8 cellular contexts compared by ENCODE assay signal in genomic region chr5:181052928-181053759, GRCh38. TPM values are rescaled to one million over a fixed set of nuclear protein-coding genes. Genes with fewer than 3 reads are reported as not detected.
DNase-seq lines count a peak whose midpoint lies in the region; ATAC-seq, FAIRE-seq and TF ChIP-seq lines count a peak whose summit lies in the region.

No MANE protein-coding gene starts in this region.

- peak overlapping the region; percentile 34 for H3K4me2 ChIP-seq in IMR-90 (ENCODE audit: low read depth, low read length)
- H3K4me2 ChIP-seq in HepG2 (ENCODE audit: low read depth, low read length), result peak overlapping the region; percentile 68

- peaks cover 0 to 2% (median 0%) of the 10 kb centered on the region in 8 donors for H3K9me3 Mint-ChIP-seq in CD4-positive, alpha-beta memory T cell

- intact Hi-C loops in CD4-positive, alpha-beta memory T cell (cut with micrococcal nuclease), result no loop called here
- intact Hi-C loops in IMR-90 (cut with micrococcal nuclease), result no loop called here
- intact Hi-C loops in HepG2 (cut with micrococcal nuclease; ENCODE audit: unreplicated experiment), result no loop called here
- intact Hi-C loops in tibial artery (cut with DNase I; ENCODE audit: low total_unique reads), result no loop called here

- no peak overlapping the region for H3K14ac ChIP-seq in IMR-90 (replicated peaks; ENCODE audit: low read depth, low read length)

- peak overlapping the region in 1 of 7 donors; percentile 18 for H3K27ac Mint-ChIP-seq in CD4-positive, alpha-beta memory T cell

- H3K36me3 ChIP-seq in CD4-positive, alpha-beta memory T cell (ENCODE audit: insufficient read depth, low read length), result no peaks in the 10 kb centered on the region
- H3K36me3 ChIP-seq in IMR-90 (ENCODE audit: control insufficient read depth, insufficient read depth, low read length) (no peaks in the 10 kb centered on the region), brain microvascular endothelial cell (replicated peaks) (no peaks in the 10 kb centered on the region), HepG2 (replicated peaks in 1 of 2; ENCODE audit: control insufficient read depth in 1 of 2, insufficient read depth in 2 of 2, low read length in 2 of 2) (no peaks in the 10 kb centered on the region), tibial artery (no peaks in the 10 kb centered on the region)

- peaks cover 64 to 72% of the 10 kb centered on the region in 2 donors for H3K27me3 Mint-ChIP-seq in CD4-positive, alpha-beta memory T cell

- no peak overlapping the region for H3K4ac ChIP-seq in IMR-90 (ENCODE audit: low read depth, low read length)

- peak in 3 of 5 donors; percentile 10 to 25 (median 14) for DNase-seq in CD4-positive, alpha-beta memory T cell
- DNase-seq in IMR-90 (no peak), brain microvascular endothelial cell (no peak), HepG2 (ENCODE audit: low spot score) (no peak), tibial artery (no peak), GM19238 (ENCODE audit: insufficient read length, low spot score) (no peak)

- no peaks in the 10 kb centered on the region for H3K36me3 Mint-ChIP-seq in CD4-positive, alpha-beta memory T cell

- H2AFZ ChIP-seq in IMR-90 (replicated peaks; ENCODE audit: low read length, poor library complexity) (peak overlapping the region; percentile 76), HepG2 (ENCODE audit: low read length) (no peak overlapping the region)

- FAIRE-seq in HepG2 (lab: Jason Lieb, UNC), result no peak

- H4K91ac ChIP-seq in IMR-90 (ENCODE audit: insufficient read depth, low read depth, low read length), result no peak overlapping the region

- no peak overlapping the region for H2BK120ac ChIP-seq in IMR-90 (ENCODE audit: low read depth, low read length)

- peak overlapping the region; percentile 75 to 84 (median 76) for H3K4me3 Mint-ChIP-seq in CD4-positive, alpha-beta memory T cell

- dilution Hi-C loops in IMR-90 (cut with HindIII; ENCODE audit: low sequenced_read_pairs, unreplicated experiment), result no loop called here

- BruUV-seq in IMR-90 (replicated peaks; lab: Mats Ljungman, UMichigan) (no TSS peak), HepG2 (replicated peaks; lab: Mats Ljungman, UMichigan) (no TSS peak)

- no peak overlapping the region for H2AK9ac ChIP-seq in IMR-90 (replicated peaks; ENCODE audit: low read depth, low read length, poor library complexity)

- H3K27ac ChIP-seq in CD4-positive, alpha-beta memory T cell (ENCODE audit: low read depth, low read length), result no peak overlapping the region
- H3K27ac ChIP-seq in IMR-90 (ENCODE audit: insufficient read depth, low read length) (no peak overlapping the region), brain microvascular endothelial cell (no peak overlapping the region), HepG2 (ENCODE audit: extremely low read length, insufficient read depth, low read length) (no peak overlapping the region), tibial artery (no peak overlapping the region)

- H3K18ac ChIP-seq in IMR-90 (ENCODE audit: low read depth, low read length), result no peak overlapping the region

- H3K79me2 ChIP-seq in HepG2 (ENCODE audit: insufficient read depth, low read length), result no peaks in the 10 kb centered on the region

- no peak overlapping the region for H2AK5ac ChIP-seq in IMR-90 (ENCODE audit: low read depth, low read length)

- H3K9me1 ChIP-seq in IMR-90 (ENCODE audit: insufficient read depth, low read length), result no peaks in the 10 kb centered on the region

- no peak overlapping the region for H2BK5ac ChIP-seq in IMR-90 (ENCODE audit: low read depth, low read length, poor library complexity, severe bottlenecking)

- H2BK20ac ChIP-seq in IMR-90 (ENCODE audit: low read depth, low read length), result no peak overlapping the region

- H4K5ac ChIP-seq in IMR-90 (ENCODE audit: low read depth, low read length), result no peak overlapping the region

- peak overlapping the region in 1 of 2 donors; percentile 37 for H3K4me3 ChIP-seq in CD4-positive, alpha-beta memory T cell (ENCODE audit: low read length in 2 of 2)
- H3K4me3 ChIP-seq in IMR-90 (ENCODE audit: insufficient read depth, low read depth, low read length) (peak overlapping the region; percentile 24), brain microvascular endothelial cell (ENCODE audit: low read depth, low read length) (peak overlapping the region; percentile 47), HepG2 (replicated peaks in 1 of 3; ENCODE audit: insufficient read depth in 1 of 3, low read depth in 2 of 3, low read length in 3 of 3) (peak overlapping the region; percentile 34 to 57 (median 49); a peak in 4 of 6 replicates), tibial artery (peak overlapping the region; percentile 33 to 57)

- in situ Hi-C loops in IMR-90 (cut with MboI; ENCODE audit: low sequenced_read_pairs), result no loop called here
- in situ Hi-C loops in brain microvascular endothelial cell (cut with HindIII; ENCODE audit: low pct_ligation_motif_present, low sequenced_read_pairs), result no loop called here
- in situ Hi-C loops in HepG2 (cut with HindIII; ENCODE audit: extremely low pct_ligation_motif_present, low pct_unique_long_range_greater_than_20kb), result no loop called here

- H3K23ac ChIP-seq in IMR-90 (ENCODE audit: low read depth, low read length), result no peak overlapping the region; the same call in 1 of the 2 replicates

- POLR2A ChIA-PET in CD4-positive, alpha-beta memory T cell (lab: Charles Lee; ENCODE audit: partially characterized antibody), result no interaction called here
- POLR2A ChIA-PET in IMR-90 (lab: Charles Lee; ENCODE audit: unreplicated experiment), result no interaction called here
- POLR2A ChIA-PET in HepG2 (lab: Yijun Ruan, JAX), result no interaction called here

- no peaks in the 10 kb centered on the region for H3K79me1 ChIP-seq in IMR-90 (ENCODE audit: low read depth in 1 of 2, low read length in 2 of 2)

- no peak overlapping the region for H2BK15ac ChIP-seq in IMR-90 (ENCODE audit: low read depth, low read length)

- H3K27me3 ChIP-seq in CD4-positive, alpha-beta memory T cell (ENCODE audit: insufficient read depth, low read length), result peaks cover 25% of the 10 kb centered on the region
- H3K27me3 ChIP-seq in IMR-90 (ENCODE audit: control insufficient read depth, insufficient read depth, low read length), result peaks cover 45% of the 10 kb centered on the region
- H3K27me3 ChIP-seq in brain microvascular endothelial cell (replicated peaks), result peaks cover 46% of the 10 kb centered on the region
- H3K27me3 ChIP-seq in HepG2 (ENCODE audit: control insufficient read depth in 1 of 2, insufficient read depth in 2 of 2, low read length in 2 of 2), result peaks cover 10 to 73% of the 10 kb centered on the region in 2 experiments
- H3K27me3 ChIP-seq in tibial artery, result peaks cover 0 to 77% of the 10 kb centered on the region in 2 donors

- no peak overlapping the region for H3K56ac ChIP-seq in IMR-90 (ENCODE audit: extremely low read depth, insufficient read depth, low read length)

- TF ChIP-seq EP300 in HepG2 (IDR thresholded peaks at IDR 0.05; ENCODE audit: low read depth in 2 of 2, low read length in 2 of 2) (no peak), HepG2 (CRISPR knock-in tag; IDR thresholded peaks at IDR 0.05; ENCODE audit: borderline replicate concordance) (no peak)

- peaks cover 9 to 22% (median 18%) of the 10 kb centered on the region in 4 donors for H3K4me1 Mint-ChIP-seq in CD4-positive, alpha-beta memory T cell

- ATAC-seq in IMR-90 (ENCODE audit: low read depth) (peak; percentile 44; the same call in 1 of the 2 replicates), HepG2 (no peak), GM21367 (IDR thresholded peaks at IDR 0.05; ENCODE audit: unreplicated experiment) (no peak), GM18858 (IDR thresholded peaks at IDR 0.05; ENCODE audit: unreplicated experiment) (no peak)

- H4K8ac ChIP-seq in IMR-90 (ENCODE audit: low read depth in 2 of 2, low read length in 2 of 2), result no peak overlapping the region

- CTCF ChIA-PET in CD4-positive, alpha-beta memory T cell (lab: Charles Lee; ENCODE audit: partially characterized antibody), result no interaction called here
- CTCF ChIA-PET in IMR-90 (lab: Yijun Ruan, JAX) (no interaction called here), HepG2 (lab: Yijun Ruan, JAX; ENCODE audit: low intra/inter-chr PET ratio, low total read pairs) (no interaction called here)

- no peak for TF ChIP-seq POLR2A in IMR-90 (IDR thresholded peaks at IDR 0.05; ENCODE audit: low read depth, low read length)
- TF ChIP-seq POLR2A in HepG2 (IDR thresholded peaks at IDR 0.05; ENCODE audit: insufficient read depth in 1 of 2, low read depth in 2 of 2, low read length in 2 of 2), result no peak

- H3K9ac ChIP-seq in IMR-90 (ENCODE audit: low read depth, low read length), result no peak overlapping the region
- no peak overlapping the region for H3K9ac ChIP-seq in HepG2 (ENCODE audit: insufficient read depth, low read depth, low read length)

- TF ChIP-seq CTCF in IMR-90 (conservative IDR thresholded peaks at IDR 0.05; ENCODE audit: low read depth, low read length), result no peak
- no peak for TF ChIP-seq CTCF in brain microvascular endothelial cell (IDR thresholded peaks at IDR 0.05; ENCODE audit: low read depth, low read length, missing control alignments)
- no peak for TF ChIP-seq CTCF in HepG2 (CRISPR knock-in tag; IDR thresholded peaks at IDR 0.05)
- TF ChIP-seq CTCF in tibial artery (IDR thresholded peaks at IDR 0.05), result no peak

- peaks cover 16% of the 10 kb centered on the region for H3K4me1 ChIP-seq in CD4-positive, alpha-beta memory T cell (ENCODE audit: insufficient read depth, low read length)
- H3K4me1 ChIP-seq in IMR-90 (ENCODE audit: control insufficient read depth, insufficient read depth, low read length) (no peaks in the 10 kb centered on the region), HepG2 (ENCODE audit: insufficient read depth, low read length) (no peaks in the 10 kb centered on the region), tibial artery (peaks cover 0 to 19% (median 17%) of the 10 kb centered on the region in 4 donors)

- H3K9me3 ChIP-seq in CD4-positive, alpha-beta memory T cell (ENCODE audit: control insufficient read depth in 1 of 2, low read length in 2 of 2), result no peaks in the 10 kb centered on the region
- H3K9me3 ChIP-seq in IMR-90 (ENCODE audit: control insufficient read depth, insufficient read depth, low read length), result no peaks in the 10 kb centered on the region
- H3K9me3 ChIP-seq in HepG2 (ENCODE audit: low read length), result no peaks in the 10 kb centered on the region
- no peaks in the 10 kb centered on the region for H3K9me3 ChIP-seq in tibial artery

- H4K20me1 ChIP-seq in IMR-90 (ENCODE audit: insufficient read depth, low read length) (no peaks in the 10 kb centered on the region), HepG2 (ENCODE audit: insufficient read depth, low read length) (no peaks in the 10 kb centered on the region)

- 4% methylated on average over 31 of the region's 111 CpGs; no CpG with 5 or more reads in 1 of the 2 experiments for WGBS in IMR-90 (ENCODE audit: extremely low coverage in 2 of 2, insufficient read length in 1 of 2), 2 experiments
- WGBS in HepG2 (ENCODE audit: low lambda C conversion rate), result 72% methylated on average over 28 of the region's 111 CpGs

- TF ChIP-seq RAD21 in IMR-90 (IDR thresholded peaks at IDR 0.05; ENCODE audit: low read length), result no peak
- no peak for TF ChIP-seq RAD21 in HepG2 (CRISPR knock-in tag; IDR thresholded peaks at IDR 0.05)

RNA-seq across cellular contexts. Expression of gene BTNL9, which starts 13.1 kb away (rescaled TPM):
- not detected for total RNA-seq in CD4-positive, alpha-beta memory T cell
- not detected for polyA plus RNA-seq in CD4-positive, alpha-beta memory T cell
- total RNA-seq in IMR-90 (2012; rRNA removed), result not detected in 2 replicates
- polyA plus RNA-seq in IMR-90 (2012; rRNA removed), result not detected in 2 replicates
- polyA plus RNA-seq in IMR-90 (2012; cell fraction: cytosol; rRNA removed), result not detected in 2 replicates
- polyA plus RNA-seq in IMR-90 (2012; cell fraction: nucleus; rRNA removed; ENCODE audit: low replicate concordance), result 0.02 and 0.09 TPM in 2 replicates
- total RNA-seq in HepG2 (2016; rRNA removed; fragmentation: Illumina TruSeq; extraction: Trizol), result 0.13 TPM in 1 of 2 replicates, not detected in the other
- total RNA-seq in HepG2 (2016; cell fraction: cytosol; rRNA removed; fragmentation: Illumina TruSeq; extraction: Trizol; ENCODE audit: low read depth), result 1.1 and 2.7 TPM in 2 replicates
- total RNA-seq in HepG2 (2016; cell fraction: insoluble cytoplasmic fraction; rRNA removed; fragmentation: Illumina TruSeq; extraction: Trizol), result 0.09 TPM in 1 of 2 replicates, not detected in the other
- total RNA-seq in HepG2 (2016; cell fraction: membrane; rRNA removed; fragmentation: Illumina TruSeq; extraction: Trizol), result not detected in 2 replicates
- not detected in 2 replicates for total RNA-seq in HepG2 (2016; cell fraction: nucleus; rRNA removed; fragmentation: Illumina TruSeq; extraction: Trizol)
- polyA plus RNA-seq in HepG2 (2011; rRNA removed), result not detected in 2 replicates
- polyA plus RNA-seq in HepG2 (2011; cell fraction: cytosol; rRNA removed), result not detected in 2 replicates
- not detected in 2 replicates for polyA plus RNA-seq in HepG2 (2011; cell fraction: nucleus; rRNA removed)
- not detected in 2 replicates for polyA plus RNA-seq in HepG2 (2012)
- polyA plus RNA-seq in HepG2 (2016; cell fraction: cytosol; fragmentation: Illumina TruSeq; extraction: Trizol; ENCODE audit: low read depth), result not detected in 2 replicates
- polyA plus RNA-seq in HepG2 (2016; cell fraction: insoluble cytoplasmic fraction; fragmentation: Illumina TruSeq; extraction: Trizol; ENCODE audit: low read depth), result not detected in 2 replicates
- not detected in 2 replicates for polyA plus RNA-seq in HepG2 (2016; cell fraction: membrane; fragmentation: Illumina TruSeq; extraction: Trizol; ENCODE audit: low read depth)
- polyA plus RNA-seq in HepG2 (2016; cell fraction: nucleus; fragmentation: Illumina TruSeq; extraction: Trizol; ENCODE audit: insufficient read depth, low read depth), result not detected in 2 replicates
- not detected in 2 replicates for polyA minus RNA-seq in HepG2 (2011; rRNA and poly(A)+ RNA removed; ENCODE audit: low replicate concordance)
- polyA minus RNA-seq in HepG2 (2011; cell fraction: cytosol; rRNA and poly(A)+ RNA removed), result not detected in 2 replicates
- not detected in 2 replicates for polyA minus RNA-seq in HepG2 (2011; cell fraction: nucleus; rRNA and poly(A)+ RNA removed)

Comparison
In these comparisons a context has a peak if more than half of its experiments do, and no peak if none do; other contexts are left out.
1. DNase-seq: peak in CD4-positive, alpha-beta memory T cell (3 of 5); none in IMR-90 (single experiment), brain microvascular endothelial cell (single experiment), HepG2 (single experiment), tibial artery (0 of 2) and GM19238 (single experiment).